ENCODE assay signal across 10 cellular contexts in genomic region chr17:57537524-57538410, GRCh38.
DNase-seq lines count a peak whose midpoint lies in the region; ATAC-seq and TF ChIP-seq lines count a peak whose summit lies in the region.
"Had no signal": no experiment of that assay in that cellular context is flagged by ENCODE, and none has a peak within 500 bp of the region (broad histone marks: within the 10 kb centered on the region; RNA-seq: fewer than 3 reads in every experiment).

No MANE protein-coding gene starts in this region.

- peaks cover 19% of the 10 kb centered on the region for H3K79me1 ChIP-seq in mesenchymal stem cell (replicated peaks; ENCODE audit: low read length, poor library complexity, severe bottlenecking)

- H3K27ac Mint-ChIP-seq in activated naive CD8-positive, alpha-beta T cell treated with anti-CD3 and anti-CD28 coated beads, Interleukin-2, amount 50 U/mL, for 24 hours, result peak overlapping the region; percentile 39

- peak overlapping the region; percentile 32 for H3K4me3 Mint-ChIP-seq in activated naive CD8-positive, alpha-beta T cell treated with anti-CD3 and anti-CD28 coated beads, Interleukin-2, amount 50 U/mL, for 24 hours

- no peak overlapping the region for H3K9ac ChIP-seq in mesenchymal stem cell (ENCODE audit: low read length)

- H3K27me3 ChIP-seq in mesenchymal stem cell (ENCODE audit: control insufficient read depth in 1 of 2, insufficient read depth in 1 of 2, low read length in 2 of 2), result peaks cover 0 to 23% of the 10 kb centered on the region in 2 experiments
- H3K27me3 ChIP-seq in H7 (ENCODE audit: control insufficient read depth, insufficient read depth, low read length), result no peaks in the 10 kb centered on the region

- no peaks in the 10 kb centered on the region for H3K36me3 Mint-ChIP-seq in activated naive CD8-positive, alpha-beta T cell treated with anti-CD3 and anti-CD28 coated beads, Interleukin-2, amount 50 U/mL, for 24 hours (ENCODE audit: low read depth)

- peak overlapping the region in 1 of 2 experiments; percentile 60 for H3K18ac ChIP-seq in mesenchymal stem cell (ENCODE audit: low read depth in 1 of 2, low read length in 2 of 2)

- no peaks in the 10 kb centered on the region for H3K9me3 ChIP-seq in mesenchymal stem cell (ENCODE audit: control insufficient read depth, low read length)

- no peak overlapping the region for H3K4me2 ChIP-seq in mesenchymal stem cell (ENCODE audit: low read length, poor library complexity, severe bottlenecking)

- ATAC-seq in HG03354 (IDR thresholded peaks at IDR 0.05; ENCODE audit: poor library complexity, severe bottlenecking, unreplicated experiment) (peak; percentile 58), GM19328 (IDR thresholded peaks at IDR 0.05; ENCODE audit: unreplicated experiment) (no peak), GM19324 (IDR thresholded peaks at IDR 0.05; ENCODE audit: low FRiP score, unreplicated experiment) (no peak), HG02623 (IDR thresholded peaks at IDR 0.05; ENCODE audit: unreplicated experiment) (no peak)
- no peak for ATAC-seq in activated naive CD8-positive, alpha-beta T cell treated with anti-CD3 and anti-CD28 coated beads, Interleukin-2, amount 50 U/mL, for 24 hours

- H3K4me1 Mint-ChIP-seq in activated naive CD8-positive, alpha-beta T cell treated with anti-CD3 and anti-CD28 coated beads, Interleukin-2, amount 50 U/mL, for 24 hours, result peaks cover 37% of the 10 kb centered on the region

- H2BK15ac ChIP-seq in mesenchymal stem cell (ENCODE audit: low read depth, poor library complexity, severe bottlenecking), result peak overlapping the region; percentile 64

- H3K27ac ChIP-seq in C4-2B, result peak overlapping the region; percentile 99
- no peak overlapping the region for H3K27ac ChIP-seq in mesenchymal stem cell (ENCODE audit: low read length, poor library complexity, severe bottlenecking)

- H3K36me3 ChIP-seq in mesenchymal stem cell (ENCODE audit: control insufficient read depth in 1 of 2, insufficient read depth in 2 of 2, low read depth in 1 of 2, low read length in 2 of 2) (peaks cover 0 to 4% of the 10 kb centered on the region in 2 experiments), H7 (replicated peaks; ENCODE audit: control insufficient read depth, insufficient read depth, low read length) (no peaks in the 10 kb centered on the region)

- WGBS in mesenchymal stem cell, result 73% methylated on average over 17 of the region's 17 CpGs

- H2AK5ac ChIP-seq in mesenchymal stem cell (ENCODE audit: low read length, severe bottlenecking), result no peak overlapping the region

- H3K23ac ChIP-seq in mesenchymal stem cell (ENCODE audit: low read length in 2 of 2), result no peak overlapping the region

- H3K4me3 ChIP-seq in mesenchymal stem cell (ENCODE audit: insufficient read depth in 1 of 2, low read depth in 1 of 2, low read length in 2 of 2), result no peak overlapping the region
- H3K4me3 ChIP-seq in H7 (ENCODE audit: insufficient read depth, low read depth, low read length), result no peak overlapping the region

- no peak overlapping the region for H2AFZ ChIP-seq in mesenchymal stem cell (ENCODE audit: low read depth, low read length)

- H3K9me3 Mint-ChIP-seq in activated naive CD8-positive, alpha-beta T cell treated with anti-CD3 and anti-CD28 coated beads, Interleukin-2, amount 50 U/mL, for 24 hours, result no peaks in the 10 kb centered on the region

- no peak for TF ChIP-seq CTCF in C4-2B (conservative IDR thresholded peaks at IDR 0.05)

- peak overlapping the region in 1 of 2 experiments; percentile 58 for H3K4ac ChIP-seq in mesenchymal stem cell (ENCODE audit: low read depth in 1 of 2, low read length in 2 of 2)

- H2BK5ac ChIP-seq in mesenchymal stem cell (ENCODE audit: low read depth, low read length, poor library complexity, severe bottlenecking), result no peak overlapping the region

- no peak overlapping the region for H4K8ac ChIP-seq in mesenchymal stem cell (ENCODE audit: low read length)

- H2BK120ac ChIP-seq in mesenchymal stem cell (ENCODE audit: low read depth, low read length), result peak overlapping the region; percentile 55

- no peaks in the 10 kb centered on the region for H3K27me3 Mint-ChIP-seq in activated naive CD8-positive, alpha-beta T cell treated with anti-CD3 and anti-CD28 coated beads, Interleukin-2, amount 50 U/mL, for 24 hours

- peak overlapping the region; percentile 11 to 43 for H2BK12ac ChIP-seq in mesenchymal stem cell (ENCODE audit: low read length in 2 of 2)

- DNase-seq in activated naive CD8-positive, alpha-beta T cell treated with anti-CD3 and anti-CD28 coated beads, Interleukin-2, amount 50 U/mL, for 24 hours, result no peak
- DNase-seq in mesenchymal stem cell, result no peak
- no peak for DNase-seq in H7
- DNase-seq: DMS79 treated with DMSO at 0.1 percent for 48 hours, NCI-H2081 treated with DMSO at 0.1 percent for 48 hours had no signal

- H3K4me1 ChIP-seq in mesenchymal stem cell (ENCODE audit: control insufficient read depth, insufficient read depth, low read depth, low read length), result peaks cover 19% of the 10 kb centered on the region

- H3K14ac ChIP-seq in mesenchymal stem cell (ENCODE audit: low read length in 2 of 2), result no peak overlapping the region

- peak overlapping the region; percentile 62 for H4K91ac ChIP-seq in mesenchymal stem cell (ENCODE audit: low read length)
